Comparison of ENCODE assay signal across 10 cellular contexts in genomic region chr10:119370972-119371703, GRCh38.
DNase-seq lines count a peak whose midpoint lies in the region; ATAC-seq and TF ChIP-seq lines count a peak whose summit lies in the region.
"Had no signal": no experiment of that assay in that cellular context is flagged by ENCODE, and none has a peak within 500 bp of the region (broad histone marks: within the 10 kb centered on the region; RNA-seq: fewer than 3 reads in every experiment).

No MANE protein-coding gene starts in this region.

- H3K9me3 ChIP-seq in lung (ENCODE audit: control insufficient read depth in 2 of 2, insufficient read depth in 1 of 2, low read length in 1 of 2) (peaks cover 0 to 2% of the 10 kb centered on the region in 2 donors), tibial nerve (no peaks in the 10 kb centered on the region)

- DNase-seq in HS-5 (ENCODE audit: low read depth) (peak; percentile 60), dedifferentiated amniotic fluid mesenchymal stem cell (ENCODE audit: extremely low spot score) (peak; percentile 77), lung (ENCODE audit: low spot score) (no peak), tibial nerve (ENCODE audit: low spot score in 2 of 2) (peak; percentile 72 to 86), caudate nucleus (lab: John Stamatoyannopoulos, UW) (no peak)
- no peak for DNase-seq in activated CD4-positive, CD25-positive, alpha-beta regulatory T cell (lab: John Stamatoyannopoulos, UW)
- DNase-seq: activated naive CD8-positive, alpha-beta T cell treated with anti-CD3 and anti-CD28 coated beads, Interleukin-2, amount 10 ng/mL, durations not matched to agents 7 days and 5 days; T-helper 1 cell had no signal

- no peak overlapping the region for H3K4me3 ChIP-seq in lung
- H3K4me3 ChIP-seq in tibial nerve = peak overlapping the region in 1 of 4 donors; percentile 33

- 35 to 43% methylated on average over 24 of the region's 24 CpGs for WGBS in lung, 2 donors
- WGBS in tibial nerve, 2 donors = 31 to 32% methylated on average over 24 of the region's 24 CpGs

- H3K27me3 ChIP-seq in lung (ENCODE audit: control insufficient read depth, insufficient read depth) (no peaks in the 10 kb centered on the region), tibial nerve (no peaks in the 10 kb centered on the region)

- H3K4me1 ChIP-seq in lung (ENCODE audit: control insufficient read depth in 2 of 2, insufficient read depth in 2 of 2, low read length in 2 of 2) = peaks cover 10 to 53% of the 10 kb centered on the region in 2 donors
- peaks cover 3 to 86% (median 42%) of the 10 kb centered on the region in 4 donors for H3K4me1 ChIP-seq in tibial nerve

- H3K36me3 ChIP-seq in lung (ENCODE audit: control insufficient read depth in 2 of 2, insufficient read depth in 2 of 2, low read length in 2 of 2) (no peaks in the 10 kb centered on the region), tibial nerve (no peaks in the 10 kb centered on the region)

- H3K27ac ChIP-seq in lung (ENCODE audit: low read depth in 1 of 2, low read length in 1 of 2) (peak overlapping the region; percentile 37 to 88), tibial nerve (peak overlapping the region; percentile 73 to 93 (median 84)), caudate nucleus (ENCODE audit: low read depth, low read length) (no peak overlapping the region)

- peak in 1 of 2 donors; percentile 76 for TF ChIP-seq EP300 in tibial nerve (IDR thresholded peaks at IDR 0.05)

- TF ChIP-seq CTCF in lung (IDR thresholded peaks at IDR 0.05; ENCODE audit: control extremely low read depth, extremely low read depth) (no peak), tibial nerve (IDR thresholded peaks at IDR 0.05) (peak in 1 of 5 experiments; percentile 17)

- ATAC-seq in lung (ENCODE audit: insufficient read depth, low FRiP score) = peak; percentile 40
- ATAC-seq in HG02763 (IDR thresholded peaks at IDR 0.05; ENCODE audit: unreplicated experiment) = no peak
- ATAC-seq in HG03565 (IDR thresholded peaks at IDR 0.05; ENCODE audit: unreplicated experiment) = no peak

- no peak for TF ChIP-seq POLR2A in tibial nerve (IDR thresholded peaks at IDR 0.05)

Comparison
In these comparisons a context has a peak if more than half of its experiments do, and no peak if none do; other contexts are left out.
1. DNase-seq: peak in HS-5 (single experiment), dedifferentiated amniotic fluid mesenchymal stem cell (single experiment) and tibial nerve (2 of 2); none in lung (single experiment), activated CD4-positive, CD25-positive, alpha-beta regulatory T cell (0 of 4) and caudate nucleus (0 of 61).